Comparison of ENCODE assay signal across 1 cellular context in genomic region chr16:88665148-88665547, GRCh38.
TF ChIP-seq lines count a peak whose summit lies in the region.

No MANE protein-coding gene starts in this region.

TF ChIP-seq in HepG2, 621 proteins besides CTCF, POLR2A, EP300 and RAD21:
- TF ChIP-seq BCL6 (CRISPR knock-in tag; IDR thresholded peaks at IDR 0.05) (0 out of 2 replicates have a peak, but pooled peaks have one; percentile 20), ZNF142 (CRISPR knock-in tag; IDR thresholded peaks at IDR 0.05) (0 out of 2 replicates have a peak, but pooled peaks have one; percentile 21), REST (IDR thresholded peaks at IDR 0.05; ENCODE audit: borderline replicate concordance in 1 of 2, low read depth in 1 of 2, low read length in 2 of 2) (no peak), ZNF547 (CRISPR knock-in tag; IDR thresholded peaks at IDR 0.05) (no peak), SMAD1 (CRISPR knock-in tag; IDR thresholded peaks at IDR 0.05; ENCODE audit: borderline replicate concordance, low read depth) (no peak), JUN (CRISPR knock-in tag; IDR thresholded peaks at IDR 0.05) (no peak), HMG20A (CRISPR knock-in tag; IDR thresholded peaks at IDR 0.05; ENCODE audit: borderline replicate concordance) (no peak), RBM22 (optimal IDR thresholded peaks at IDR 0.05; ENCODE audit: low read length) (no peak)
